1 cellular context compared by ENCODE assay signal in genomic region chr5:125190232-125191051, GRCh38.
TF ChIP-seq lines count a peak whose summit lies in the region.

No MANE protein-coding gene starts in this region.

TF ChIP-seq in HEK293, 187 proteins besides CTCF, POLR2A, EP300 and RAD21 (continued from another document and continues in another):
- TF ChIP-seq ZNF280D (tag by site-specific recombination; IDR thresholded peaks at IDR 0.05) (no peak), PRDM4 (tag by site-specific recombination; IDR thresholded peaks at IDR 0.05) (no peak), SP2 (tag by site-specific recombination; IDR thresholded peaks at IDR 0.05) (no peak), ZIC2 (tag by site-specific recombination; IDR thresholded peaks at IDR 0.05) (no peak), KLF17 (tag by site-specific recombination; IDR thresholded peaks at IDR 0.05) (no peak), ZNF639 (tag by site-specific recombination; IDR thresholded peaks at IDR 0.05) (no peak), SCRT2 (tag by site-specific recombination; IDR thresholded peaks at IDR 0.05) (no peak; the same call in 1 of the 2 replicates), ZNF48 (tag by site-specific recombination; IDR thresholded peaks at IDR 0.05) (no peak), ZNF670 (tag by site-specific recombination; IDR thresholded peaks at IDR 0.05; ENCODE audit: low read depth) (no peak), ZNF449 (tag by site-specific recombination; IDR thresholded peaks at IDR 0.05) (no peak), ZNF776 (tag by site-specific recombination; IDR thresholded peaks at IDR 0.05; ENCODE audit: borderline replicate concordance) (no peak), KLF16 (tag by site-specific recombination; IDR thresholded peaks at IDR 0.05) (no peak), MYNN (tag by site-specific recombination; IDR thresholded peaks at IDR 0.05; ENCODE audit: borderline replicate concordance) (no peak), REPIN1 (tag by site-specific recombination; IDR thresholded peaks at IDR 0.05; ENCODE audit: low read depth) (no peak), ZNF785 (tag by site-specific recombination; IDR thresholded peaks at IDR 0.05) (no peak), ZNF488 (tag by site-specific recombination; IDR thresholded peaks at IDR 0.05) (no peak), ZNF248 (tag by site-specific recombination; IDR thresholded peaks at IDR 0.05) (no peak), GLIS2 (tag by site-specific recombination; IDR thresholded peaks at IDR 0.05) (no peak), SETDB1 (IDR thresholded peaks at IDR 0.05; ENCODE audit: insufficient read length, low read length) (no peak), ZNF350 (tag by site-specific recombination; IDR thresholded peaks at IDR 0.05) (no peak), ZNF16 (tag by site-specific recombination; IDR thresholded peaks at IDR 0.05; ENCODE audit: low read depth) (no peak), ZNF140 (tag by site-specific recombination; IDR thresholded peaks at IDR 0.05) (no peak), ZNF416 (tag by site-specific recombination; IDR thresholded peaks at IDR 0.05) (no peak), ZNF211 (tag by site-specific recombination; IDR thresholded peaks at IDR 0.05; ENCODE audit: low read depth) (no peak), PRDM6 (tag by site-specific recombination; IDR thresholded peaks at IDR 0.05) (peak; percentile 93), ZNF169 (tag by site-specific recombination; IDR thresholded peaks at IDR 0.05) (no peak), ZNF426 (tag by site-specific recombination; IDR thresholded peaks at IDR 0.05) (no peak), ZNF555 (tag by site-specific recombination; conservative IDR thresholded peaks at IDR 0.05) (no peak), ZNF473 (tag by site-specific recombination; IDR thresholded peaks at IDR 0.05) (no peak), ZNF791 (tag by site-specific recombination; IDR thresholded peaks at IDR 0.05) (no peak), HOXC10 (CRISPR knock-in tag; IDR thresholded peaks at IDR 0.05) (no peak), ZNF768 (tag by site-specific recombination; IDR thresholded peaks at IDR 0.05) (no peak), ZNF548 (tag by site-specific recombination; IDR thresholded peaks at IDR 0.05) (no peak), ZNF549 (tag by site-specific recombination; IDR thresholded peaks at IDR 0.05) (no peak), ZNF529 (tag by site-specific recombination; IDR thresholded peaks at IDR 0.05; ENCODE audit: insufficient replicate concordance) (no peak), ZNF521 (tag by site-specific recombination; IDR thresholded peaks at IDR 0.05) (no peak), ZBTB49 (tag by site-specific recombination; IDR thresholded peaks at IDR 0.05; ENCODE audit: low read depth) (no peak), ZBTB17 (tag by site-specific recombination; IDR thresholded peaks at IDR 0.05) (peak; percentile 87), ZNF112 (tag by site-specific recombination; IDR thresholded peaks at IDR 0.05) (no peak), GLIS1 (tag by site-specific recombination; IDR thresholded peaks at IDR 0.05) (0 out of 2 replicates have a peak, but pooled peaks have one; percentile 6), PRDM10 (tag by site-specific recombination; IDR thresholded peaks at IDR 0.05) (peak; percentile 35; the same call in 1 of the 2 replicates), BCL11A (tag by site-specific recombination; IDR thresholded peaks at IDR 0.05; ENCODE audit: low read depth) (peak; percentile 50; the same call in 1 of the 2 replicates), ZSCAN30 (tag by site-specific recombination; IDR thresholded peaks at IDR 0.05) (no peak), ZNF155 (tag by site-specific recombination; IDR thresholded peaks at IDR 0.05) (no peak), GLI2 (tag by site-specific recombination; IDR thresholded peaks at IDR 0.05; ENCODE audit: borderline replicate concordance, low read depth) (no peak)
